Comparison of ENCODE assay signal across 23 cellular contexts in the genomic region with DNA sequence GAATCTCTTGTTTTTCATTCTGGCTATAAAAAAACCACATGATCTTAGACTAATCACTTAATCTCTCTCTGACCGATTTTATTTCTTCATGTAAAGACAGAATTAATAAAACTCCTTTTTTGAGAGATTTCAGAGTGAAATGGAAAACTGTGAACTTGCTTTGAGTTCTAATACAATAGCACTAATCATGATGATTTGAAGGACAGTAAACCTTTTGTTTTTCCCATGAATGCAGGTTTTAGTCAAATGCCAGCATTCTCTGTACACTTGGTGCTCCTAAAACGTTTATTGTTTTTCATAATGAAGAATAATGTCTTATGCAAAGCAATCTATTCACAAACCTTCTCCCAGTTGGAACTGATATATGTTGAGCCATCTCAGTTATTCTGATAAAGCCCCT.
"Had no signal": no experiment of that assay in that cellular context is flagged by ENCODE, and none has a peak within 500 bp of the region (broad histone marks: within the 10 kb centered on the region; RNA-seq: fewer than 3 reads in every experiment).

No MANE protein-coding gene starts in this region.

- H3K4me1 Mint-ChIP-seq: activated B cell treated with CpG ODN at 0.5 μM for 24 hours; activated CD4-positive, alpha-beta T cell treated with anti-CD3 and anti-CD28 coated beads, Interleukin-2, amount 10 ng/mL, durations not matched to agents 24 days and 14 days; activated T-helper 17 cell treated with anti-CD3 and anti-CD28 coated beads, Interleukin-2, amount 50 U/mL, for 72 hours; T-cell had no signal

- H3K9me3 Mint-ChIP-seq: activated B cell treated with CpG ODN at 0.5 μM for 24 hours; activated CD4-positive, alpha-beta memory T cell treated with anti-CD3 and anti-CD28 coated beads for 36 hours; activated CD4-positive, alpha-beta T cell treated with anti-CD3 and anti-CD28 coated beads, Interleukin-2, amount 10 ng/mL, durations not matched to agents 24 days and 14 days; activated naive CD4-positive, alpha-beta T cell treated with anti-CD3 and anti-CD28 coated beads for 36 hours; activated T-helper 17 cell treated with anti-CD3 and anti-CD28 coated beads, Interleukin-2, amount 50 U/mL, for 72 hours; T-cell had no signal

- H3K27ac ChIP-seq: KMS-11, SK-N-MC had no signal

- ATAC-seq: activated T-helper 17 cell treated with anti-CD3 and anti-CD28 coated beads, Interleukin-2, amount 50 U/mL, for 72 hours; T-cell had no signal

- H3K27ac Mint-ChIP-seq: activated B cell treated with CpG ODN at 0.5 μM for 24 hours; activated CD4-positive, alpha-beta memory T cell treated with anti-CD3 and anti-CD28 coated beads for 36 hours; activated CD4-positive, alpha-beta T cell treated with anti-CD3 and anti-CD28 coated beads, Interleukin-2, amount 10 ng/mL, durations not matched to agents 24 days and 14 days; activated naive CD4-positive, alpha-beta T cell treated with anti-CD3 and anti-CD28 coated beads for 36 hours; activated naive CD8-positive, alpha-beta T cell; activated T-helper 17 cell treated with anti-CD3 and anti-CD28 coated beads, Interleukin-2, amount 50 U/mL, for 72 hours; T-cell had no signal

- H3K4me3 Mint-ChIP-seq: activated B cell treated with CpG ODN at 0.5 μM for 24 hours; activated CD4-positive, alpha-beta memory T cell treated with anti-CD3 and anti-CD28 coated beads for 36 hours; activated CD4-positive, alpha-beta T cell treated with anti-CD3 and anti-CD28 coated beads, Interleukin-2, amount 10 ng/mL, durations not matched to agents 24 days and 14 days; activated naive CD4-positive, alpha-beta T cell treated with anti-CD3 and anti-CD28 coated beads for 36 hours; activated naive CD8-positive, alpha-beta T cell; activated T-helper 17 cell treated with anti-CD3 and anti-CD28 coated beads, Interleukin-2, amount 50 U/mL, for 72 hours; T-cell had no signal

- DNase-seq: activated B cell treated with CpG ODN at 0.5 μM for 24 hours; activated CD4-positive, alpha-beta memory T cell treated with anti-CD3 and anti-CD28 coated beads for 36 hours; activated CD4-positive, alpha-beta T cell treated with anti-CD3 and anti-CD28 coated beads for 1 hour; activated CD4-positive, alpha-beta T cell treated with anti-CD3 and anti-CD28 coated beads, Interleukin-2, amount 10 ng/mL, durations not matched to agents 24 days and 14 days; activated gamma-delta T cell; activated naive CD4-positive, alpha-beta T cell treated with anti-CD3 and anti-CD28 coated beads for 36 hours; activated T-cell treated with anti-CD3 and anti-CD28 coated beads for 4 hours; activated T-cell treated with anti-CD3 and anti-CD28 coated beads, Interleukin-2, amount 50 U/mL, for 48 hours; NCI-H1092; NCI-H1417; NCI-H1930; NCI-H2171; NCI-H226; NCI-H526; NCI-H774; SIG-M5; T-cell; T-helper 2 cell; T1000 had no signal

- H3K36me3 Mint-ChIP-seq: activated CD4-positive, alpha-beta memory T cell treated with anti-CD3 and anti-CD28 coated beads for 36 hours; activated naive CD8-positive, alpha-beta T cell; T-cell had no signal

- H3K27me3 Mint-ChIP-seq: activated B cell treated with CpG ODN at 0.5 μM for 24 hours had no signal
